ENCODE assay signal across 1 cellular context in genomic region chr7:76303057-76303828, GRCh38.
A peak's percentile ranks its signal among the peaks of the same experiment; 100 is the strongest.
TF ChIP-seq lines count a peak whose summit lies in the region.

No MANE protein-coding gene starts in this region.

TF ChIP-seq in K562, 482 proteins besides CTCF, POLR2A, EP300 and RAD21 (continued from another document and continues in another):
- TF ChIP-seq MGA (IDR thresholded peaks at IDR 0.05): peak; percentile 95
- TF ChIP-seq NCOA1 (IDR thresholded peaks at IDR 0.05; ENCODE audit: low read depth): no peak
- TF ChIP-seq SP1 (CRISPR knock-in tag; IDR thresholded peaks at IDR 0.05): peak; percentile 58; the same call in 1 of the 2 replicates
- peak; percentile 76; the same call in 1 of the 2 replicates for TF ChIP-seq ARID4B (CRISPR knock-in tag; IDR thresholded peaks at IDR 0.05)
- 0 out of 2 replicates have a peak, but pooled peaks have one; percentile 16 for TF ChIP-seq ZBTB9 (CRISPR knock-in tag; IDR thresholded peaks at IDR 0.05)
- peak; percentile 86 for TF ChIP-seq POLR2G (IDR thresholded peaks at IDR 0.05; ENCODE audit: low read depth, low read length)
- peak; percentile 52; the same call in 1 of the 2 replicates for TF ChIP-seq CHD2 (IDR thresholded peaks at IDR 0.05; ENCODE audit: low read depth, low read length)
- TF ChIP-seq ZBTB33 (CRISPR knock-in tag; IDR thresholded peaks at IDR 0.05): 0 out of 2 replicates have a peak, but pooled peaks have one; percentile 15
- TF ChIP-seq NFIC (IDR thresholded peaks at IDR 0.05): peak; percentile 100
- TF ChIP-seq ILF3 (IDR thresholded peaks at IDR 0.05; ENCODE audit: borderline replicate concordance): no peak
- peak; percentile 66; the same call in 1 of the 2 replicates for TF ChIP-seq MYNN (IDR thresholded peaks at IDR 0.05)
- no peak for TF ChIP-seq MYNN (CRISPR knock-in tag; IDR thresholded peaks at IDR 0.05)
- TF ChIP-seq ZNF232 (CRISPR knock-in tag; IDR thresholded peaks at IDR 0.05): peak; percentile 53; the same call in 1 of the 2 replicates
- TF ChIP-seq PHF8 (IDR thresholded peaks at IDR 0.05; ENCODE audit: borderline replicate concordance, low read length): peak; percentile 29; the same call in 1 of the 2 replicates
- peak; percentile 53 to 86; a peak in 3 of 4 replicates for TF ChIP-seq SIN3A (IDR thresholded peaks at IDR 0.05; ENCODE audit: borderline replicate concordance in 2 of 2, control insufficient read depth in 1 of 2, low read depth in 2 of 2, low read length in 2 of 2)
- TF ChIP-seq CREB1 (IDR thresholded peaks at IDR 0.05): no peak; the same call in 1 of the 2 replicates
- 0 out of 2 replicates have a peak, but pooled peaks have one; percentile 23 for TF ChIP-seq CREB1 (CRISPR knock-in tag; IDR thresholded peaks at IDR 0.05)
- TF ChIP-seq CHD4 (IDR thresholded peaks at IDR 0.05; ENCODE audit: insufficient read depth, insufficient replicate concordance, low read depth, low read length, poor library complexity, severe bottlenecking): peak; percentile 66
- TF ChIP-seq KLF1 (tag; IDR thresholded peaks at IDR 0.05): peak; percentile 48; the same call in 1 of the 2 replicates
- TF ChIP-seq BCOR (IDR thresholded peaks at IDR 0.05): peak; percentile 42
- TF ChIP-seq GTF2F1 (IDR thresholded peaks at IDR 0.05; ENCODE audit: low read depth, low read length): 0 out of 2 replicates have a peak, but pooled peaks have one; percentile 58
- TF ChIP-seq PTRF (tag; IDR thresholded peaks at IDR 0.05): no peak
- TF ChIP-seq PRMT5 (CRISPR knock-in tag; IDR thresholded peaks at IDR 0.05): no peak
- peak in 1 of 2 experiments; percentile 57; a peak in 1 of 3 replicates for TF ChIP-seq CBX3 (IDR thresholded peaks at IDR 0.05; ENCODE audit: borderline replicate concordance in 1 of 2, low read length in 2 of 2)
- TF ChIP-seq TAF7 (tag; IDR thresholded peaks at IDR 0.05): no peak
- TF ChIP-seq DACH1 (IDR thresholded peaks at IDR 0.05; ENCODE audit: partially characterized antibody): peak; percentile 7
- no peak for TF ChIP-seq FOSL1 (tag; conservative IDR thresholded peaks at IDR 0.05)
- TF ChIP-seq CREB3 (tag; conservative IDR thresholded peaks at IDR 0.05; ENCODE audit: low read depth): no peak
- peak; percentile 23 for TF ChIP-seq BRD9 (IDR thresholded peaks at IDR 0.05; ENCODE audit: low read depth, partially characterized antibody)
- TF ChIP-seq AFF4 (CRISPR knock-in tag; IDR thresholded peaks at IDR 0.05): peak; percentile 3
- TF ChIP-seq ZNF511 (CRISPR knock-in tag; IDR thresholded peaks at IDR 0.05): peak; percentile 61; the same call in 1 of the 2 replicates
